Comparison of ENCODE assay signal across 1 cellular context in the genomic region with DNA sequence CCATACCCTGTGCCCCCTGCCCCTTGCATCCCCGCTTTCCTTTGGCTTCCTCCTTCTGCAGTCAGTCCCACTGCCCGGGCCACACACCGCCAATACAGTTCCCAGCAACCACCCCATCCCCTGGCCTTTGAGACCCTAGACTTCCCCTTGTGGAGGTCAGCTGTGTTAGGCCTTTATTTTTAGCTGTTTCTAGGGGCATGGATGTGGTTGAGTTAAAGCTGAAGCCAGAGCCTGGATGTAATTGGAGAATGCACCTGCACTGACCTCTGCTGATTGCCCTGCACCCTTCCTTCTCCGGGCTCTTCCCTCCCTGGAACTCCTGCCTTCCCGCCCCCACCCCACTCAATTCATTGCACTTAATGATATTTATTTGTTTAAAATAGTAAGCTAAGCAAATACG.
TF ChIP-seq lines count a peak whose summit lies in the region.

No MANE protein-coding gene starts in this region.

TF ChIP-seq in H1, 55 proteins besides CTCF, POLR2A, EP300 and RAD21:
- TF ChIP-seq TEAD4 (IDR thresholded peaks at IDR 0.05; ENCODE audit: low read depth, low read length) = no peak
- TF ChIP-seq, protein P1, sequence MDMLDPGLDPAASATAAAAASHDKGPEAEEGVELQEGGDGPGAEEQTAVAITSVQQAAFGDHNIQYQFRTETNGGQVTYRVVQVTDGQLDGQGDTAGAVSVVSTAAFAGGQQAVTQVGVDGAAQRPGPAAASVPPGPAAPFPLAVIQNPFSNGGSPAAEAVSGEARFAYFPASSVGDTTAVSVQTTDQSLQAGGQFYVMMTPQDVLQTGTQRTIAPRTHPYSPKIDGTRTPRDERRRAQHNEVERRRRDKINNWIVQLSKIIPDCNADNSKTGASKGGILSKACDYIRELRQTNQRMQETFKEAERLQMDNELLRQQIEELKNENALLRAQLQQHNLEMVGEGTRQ (IDR thresholded peaks at IDR 0.05; ENCODE audit: low read length) = no peak
- TF ChIP-seq, protein P2, sequence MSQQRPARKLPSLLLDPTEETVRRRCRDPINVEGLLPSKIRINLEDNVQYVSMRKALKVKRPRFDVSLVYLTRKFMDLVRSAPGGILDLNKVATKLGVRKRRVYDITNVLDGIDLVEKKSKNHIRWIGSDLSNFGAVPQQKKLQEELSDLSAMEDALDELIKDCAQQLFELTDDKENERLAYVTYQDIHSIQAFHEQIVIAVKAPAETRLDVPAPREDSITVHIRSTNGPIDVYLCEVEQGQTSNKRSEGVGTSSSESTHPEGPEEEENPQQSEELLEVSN (IDR thresholded peaks at IDR 0.05) = no peak
TF ChIP-seq in H1: peak in this region for 0.
